In genomic region chr14:46480817-46481216, GRCh38 we compare ENCODE assay signal across 20 cellular contexts.
"Had no signal": no experiment of that assay in that cellular context is flagged by ENCODE, and none has a peak within 500 bp of the region (broad histone marks: within the 10 kb centered on the region; RNA-seq: fewer than 3 reads in every experiment).

No MANE protein-coding gene starts in this region.

- FAIRE-seq: bronchial epithelial cell had no signal

- H3K36me3 ChIP-seq: MG63, WERI-Rb-1 had no signal

- H3K27me3 ChIP-seq: MG63 had no signal

- ATAC-seq: activated CD8-positive, alpha-beta T cell treated with anti-CD3 and anti-CD28 coated beads, Interleukin-2, amount 10 ng/mL, durations not matched to agents 7 days and 5 days; PC-3 had no signal

- DNase-seq: activated CD4-positive, alpha-beta T cell treated with anti-CD3 and anti-CD28 coated beads for 4 hours; activated CD4-positive, alpha-beta T cell treated with anti-CD3 and anti-CD28 coated beads, Interleukin-2, amount 50 U/mL, for 4 hours; activated CD8-positive, alpha-beta memory T cell treated with anti-CD3 and anti-CD28 coated beads, Interleukin-2, amount 50 U/mL, for 48 hours; activated CD8-positive, alpha-beta T cell treated with anti-CD3 and anti-CD28 coated beads, Interleukin-2, amount 10 ng/mL, durations not matched to agents 7 days and 5 days; activated naive CD4-positive, alpha-beta T cell; activated T-cell treated with anti-CD3 and anti-CD28 coated beads, Interleukin-2, amount 50 U/mL, for 1 hour; aorta; central memory CD4-positive, alpha-beta T cell; MG63; MV-4-11; NCI-H146; NCI-H187 treated with DMSO at 0.1 percent for 48 hours; NCI-H2081 treated with DMSO at 0.1 percent for 48 hours; NCI-H446; NCI-H524; NCI-H748 treated with DMSO at 0.1 percent for 48 hours; PC-3; SHP77 treated with DMSO at 0.1 percent for 48 hours; WERI-Rb-1 had no signal

- H3K9me3 ChIP-seq: MG63 had no signal

- H3K4me3 ChIP-seq: MG63 had no signal

- H3K27ac ChIP-seq: WERI-Rb-1 had no signal
